15 cellular contexts compared by ENCODE assay signal in genomic region chr3:98645039-98645438, GRCh38. TPM values are rescaled to one million over a fixed set of nuclear protein-coding genes. Genes with fewer than 3 reads are reported as not detected.
DNase-seq lines count a peak whose midpoint lies in the region; ATAC-seq lines count a peak whose summit lies in the region.
"Had no signal": no experiment of that assay in that cellular context is flagged by ENCODE, and none has a peak within 500 bp of the region (broad histone marks: within the 10 kb centered on the region; RNA-seq: fewer than 3 reads in every experiment).

No MANE protein-coding gene starts in this region.

- ATAC-seq in GM19372 (IDR thresholded peaks at IDR 0.05; ENCODE audit: low read depth, unreplicated experiment), result peak; percentile 63
- no peak for ATAC-seq in stimulated activated naive B cell treated with anti-CD40 and anti-IgM and Interleukin-4, amounts not matched to agents 10 μg/mL and 1 μg/mL and 100 μg/mL, for 72 hours (replicated peaks)
- ATAC-seq in T-cell (replicated peaks in 1 of 4), result no peak

- no peaks in the 10 kb centered on the region for H3K27me3 Mint-ChIP-seq in dendritic cell treated with granulocyte-macrophage colony-stimulating factor and Interleukin-4, amounts not matched to agents 40 ng/mL and 50 ng/mL, for 4 days
- H3K27me3 Mint-ChIP-seq in stimulated activated naive B cell treated with anti-CD40 and anti-IgM and Interleukin-4, amounts not matched to agents 10 μg/mL and 1 μg/mL and 100 μg/mL, for 72 hours, result peaks cover 0 to 5% of the 10 kb centered on the region in 2 donors
- peaks cover 12 to 34% of the 10 kb centered on the region in 2 donors for H3K27me3 Mint-ChIP-seq in T-cell

- H3K9me3 Mint-ChIP-seq in dendritic cell treated with granulocyte-macrophage colony-stimulating factor and Interleukin-4, amounts not matched to agents 40 ng/mL and 50 ng/mL, for 4 days, result no peaks in the 10 kb centered on the region
- peaks cover 1 to 4% of the 10 kb centered on the region in 2 donors for H3K9me3 Mint-ChIP-seq in stimulated activated naive B cell treated with anti-CD40 and anti-IgM and Interleukin-4, amounts not matched to agents 10 μg/mL and 1 μg/mL and 100 μg/mL, for 72 hours
- no peaks in the 10 kb centered on the region for H3K9me3 Mint-ChIP-seq in T-cell

- H3K4me3 Mint-ChIP-seq in dendritic cell treated with granulocyte-macrophage colony-stimulating factor and Interleukin-4, amounts not matched to agents 40 ng/mL and 50 ng/mL, for 4 days, result no peak overlapping the region
- H3K4me3 Mint-ChIP-seq in stimulated activated naive B cell treated with anti-CD40 and anti-IgM and Interleukin-4, amounts not matched to agents 10 μg/mL and 1 μg/mL and 100 μg/mL, for 72 hours, result no peak overlapping the region
- H3K4me3 Mint-ChIP-seq in T-cell, result no peak overlapping the region
- H3K4me3 Mint-ChIP-seq: mesothelial cell of epicardium had no signal

- peak overlapping the region; percentile 16 for H3K27ac Mint-ChIP-seq in dendritic cell treated with granulocyte-macrophage colony-stimulating factor and Interleukin-4, amounts not matched to agents 40 ng/mL and 50 ng/mL, for 4 days
- H3K27ac Mint-ChIP-seq in stimulated activated naive B cell treated with anti-CD40 and anti-IgM and Interleukin-4, amounts not matched to agents 10 μg/mL and 1 μg/mL and 100 μg/mL, for 72 hours, result no peak overlapping the region
- H3K27ac Mint-ChIP-seq in T-cell, result no peak overlapping the region
- H3K27ac Mint-ChIP-seq: mesothelial cell of epicardium had no signal

- H3K36me3 Mint-ChIP-seq in dendritic cell treated with granulocyte-macrophage colony-stimulating factor and Interleukin-4, amounts not matched to agents 40 ng/mL and 50 ng/mL, for 4 days (ENCODE audit: low read depth), result no peaks in the 10 kb centered on the region
- H3K36me3 Mint-ChIP-seq in stimulated activated naive B cell treated with anti-CD40 and anti-IgM and Interleukin-4, amounts not matched to agents 10 μg/mL and 1 μg/mL and 100 μg/mL, for 72 hours, result no peaks in the 10 kb centered on the region
- H3K36me3 Mint-ChIP-seq in T-cell, result no peaks in the 10 kb centered on the region
- H3K36me3 Mint-ChIP-seq: mesothelial cell of epicardium had no signal

- peaks cover 17% of the 10 kb centered on the region for H3K4me1 Mint-ChIP-seq in dendritic cell treated with granulocyte-macrophage colony-stimulating factor and Interleukin-4, amounts not matched to agents 40 ng/mL and 50 ng/mL, for 4 days (ENCODE audit: low read depth)
- H3K4me1 Mint-ChIP-seq in stimulated activated naive B cell treated with anti-CD40 and anti-IgM and Interleukin-4, amounts not matched to agents 10 μg/mL and 1 μg/mL and 100 μg/mL, for 72 hours, result no peaks in the 10 kb centered on the region
- peaks cover 0 to 5% (median 0%) of the 10 kb centered on the region in 3 donors for H3K4me1 Mint-ChIP-seq in T-cell
- H3K4me1 Mint-ChIP-seq: mesothelial cell of epicardium had no signal

- H3K9me3 ChIP-seq in KOPT-K1 (ENCODE audit: insufficient read depth, low read length, poor library complexity, severe bottlenecking), result peaks cover 7% of the 10 kb centered on the region
- H3K9me3 ChIP-seq: SJSA1 had no signal

- POLR2A ChIA-PET in T-cell (lab: Charles Lee), result no interaction called here

- peak; percentile 63 for DNase-seq in CD1c-positive myeloid dendritic cell (ENCODE audit: extremely low spot score)
- no peak for DNase-seq in stimulated activated naive B cell treated with anti-CD40 and anti-IgM and Interleukin-4, amounts not matched to agents 10 μg/mL and 1 μg/mL and 100 μg/mL, for 72 hours
- no peak for DNase-seq in NCI-H2196 (lab: John Stamatoyannopoulos, UW; ENCODE audit: unreplicated experiment)
- DNase-seq in T-cell, result no peak
- DNase-seq in NCI-H526 treated with DMSO at 0.1 percent for 48 hours (lab: John Stamatoyannopoulos, UW), result no peak
- DNase-seq: activated naive CD4-positive, alpha-beta T cell; brain microvascular endothelial cell; effector CD4-positive, alpha-beta T cell; NK-92 treated with Interleukin-12 subunit alpha and Interleukin-12 subunit beta, amount 100 ng/mL, for 24 hours; nucleus accumbens had no signal

- no peaks in the 10 kb centered on the region for H3K36me3 ChIP-seq in KOPT-K1 (ENCODE audit: insufficient read depth, low read length)
- H3K36me3 ChIP-seq: brain microvascular endothelial cell, SJSA1 had no signal

- CTCF ChIA-PET in T-cell (lab: Charles Lee), result interaction anchor here in 1 of 2 donors (0.5 kb wide), 1 partner anchor 38 kb away, joined by 3 read pairs; no protein-coding TSS in a partner anchor

- H3K27ac ChIP-seq in KOPT-K1 (ENCODE audit: low read depth, low read length, poor library complexity, severe bottlenecking), result peak overlapping the region; percentile 34
- H3K27ac ChIP-seq: brain microvascular endothelial cell, SJSA1 had no signal

- intact Hi-C loops in dendritic cell treated with granulocyte-macrophage colony-stimulating factor and Interleukin-4, amounts not matched to agents 40 ng/mL and 50 ng/mL, for 4 days (cut with micrococcal nuclease), result no loop called here

RNA-seq across cellular contexts. Expression of gene CPOX, which starts 51.6 kb away (rescaled TPM):
- 10 to 100 TPM; 13.9 to 47.6 (median 44.6) TPM for total RNA-seq in T-cell
